ENCODE assay signal across 8 cellular contexts in the genomic region with DNA sequence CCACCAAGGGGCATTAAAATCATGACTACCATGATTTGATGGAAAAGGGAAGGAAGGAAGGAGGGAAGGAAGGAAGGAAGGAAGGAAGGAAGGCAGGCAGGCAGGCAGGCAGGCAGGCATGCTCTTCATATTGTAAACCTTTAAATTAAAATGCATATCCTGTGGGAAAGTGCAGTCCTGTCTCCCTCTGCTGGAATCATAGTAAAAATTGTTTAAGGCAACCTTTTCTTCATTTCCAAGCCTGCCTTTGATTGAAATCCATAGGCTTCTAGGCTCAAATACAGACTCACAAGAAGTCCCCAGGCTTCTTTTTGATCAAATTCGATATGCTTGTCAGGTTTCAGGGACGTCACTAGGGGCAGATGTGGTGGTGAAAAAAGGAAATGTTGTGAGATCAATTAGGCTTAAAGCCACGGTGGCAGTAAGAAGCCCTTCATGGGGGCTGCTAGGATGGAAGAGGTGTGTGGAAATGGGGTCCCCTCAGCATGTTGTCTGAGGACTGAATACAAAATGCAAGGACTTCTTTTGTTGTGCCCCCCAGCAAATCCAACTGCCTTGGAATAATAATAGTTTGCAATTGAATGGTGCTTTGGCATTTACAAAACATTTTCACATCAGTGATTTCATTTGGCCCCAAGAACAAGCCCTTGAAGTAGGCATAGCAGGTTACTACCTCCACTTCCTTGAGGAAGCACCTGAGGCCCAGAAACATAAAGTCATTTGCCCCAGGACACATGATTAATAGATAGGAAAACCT. TPM values are rescaled to one million over a fixed set of nuclear protein-coding genes. Genes with fewer than 3 reads are reported as not detected.
DNase-seq lines count a peak whose midpoint lies in the region; ATAC-seq, FAIRE-seq and TF ChIP-seq lines count a peak whose summit lies in the region.

No MANE protein-coding gene starts in this region.

- H3K27me3 ChIP-seq in iPS DF 6.9 (ENCODE audit: control insufficient read depth, insufficient read depth, low read length) = no peaks in the 10 kb centered on the region

- H3K27ac ChIP-seq in A549 (no peak overlapping the region), VCaP (peak overlapping the region; percentile 4; the same call in 1 of the 2 replicates), iPS DF 6.9 (ENCODE audit: low read length) (no peak overlapping the region)

- H3K9me3 ChIP-seq in A549 (no peaks in the 10 kb centered on the region), iPS DF 6.9 (ENCODE audit: control insufficient read depth, insufficient read depth, low read length) (no peaks in the 10 kb centered on the region)

- POLR2A ChIA-PET in A549 (lab: Yijun Ruan, JAX) = interaction anchor here (0.6 to 1.3 kb wide), 3 partner anchors 55 to 260 kb away, joined by 3 read pairs; no protein-coding TSS in a partner anchor

- no peak for TF ChIP-seq POLR2A in A549 (IDR thresholded peaks at IDR 0.05; ENCODE audit: low read length)

- peak; percentile 64 to 79; a peak in 5 of 6 replicates for ATAC-seq in A549
- ATAC-seq in HG03025 (IDR thresholded peaks at IDR 0.05; ENCODE audit: low FRiP score, unreplicated experiment) = no peak

- WGBS in A549 (ENCODE audit: missing lambda C conversion rate) = 28% methylated on average over 3 of the region's 3 CpGs
- no CpG with 5 or more reads among the region's 3 CpGs for WGBS in iPS DF 6.9 (ENCODE audit: insufficient coverage, insufficient read length)

- TF ChIP-seq CTCF in A549 (IDR thresholded peaks at IDR 0.05) = peak; percentile 56
- peak; percentile 38 for TF ChIP-seq CTCF in GM10266 (IDR thresholded peaks at IDR 0.05; ENCODE audit: control insufficient read depth, insufficient read depth, low read depth, missing control alignments)
- TF ChIP-seq CTCF in VCaP (conservative IDR thresholded peaks at IDR 0.05) = peak; percentile 77

- no peaks in the 10 kb centered on the region for H3K36me3 ChIP-seq in iPS DF 6.9 (ENCODE audit: control insufficient read depth, insufficient read depth, low read length)

- H3K4me2 ChIP-seq in A549 = no peak overlapping the region

- DNase-seq in A549 (ENCODE audit: low read depth in 1 of 2, low spot score in 1 of 2) = peak; percentile 25 to 59
- DNase-seq in GM10266 (ENCODE audit: extremely low spot score) = peak; percentile 40
- peak; percentile 20 for DNase-seq in NCI-H187 treated with DMSO at 0.1 percent for 48 hours (lab: John Stamatoyannopoulos, UW)
- DNase-seq in iPS DF 6.9 (ENCODE audit: low read depth, low spot score) = peak; percentile 11
- DNase-seq in stromal cell of bone marrow (ENCODE audit: low read depth) = peak; percentile 28
- DNase-seq in NK-92 treated with Interleukin-12 subunit alpha and Interleukin-12 subunit beta, amount 100 ng/mL, for 24 hours (lab: John Stamatoyannopoulos, UW) = no peak

- FAIRE-seq in A549 (lab: Jason Lieb, UNC) = no peak

- peak; percentile 74 to 79 for TF ChIP-seq RAD21 in A549 (conservative IDR thresholded peaks at IDR 0.05 in 1 of 2, IDR thresholded peaks at IDR 0.05 in 1 of 2)

- H3K4me1 ChIP-seq in A549 (no peaks in the 10 kb centered on the region), iPS DF 6.9 (ENCODE audit: control insufficient read depth, insufficient read depth, low read length) (peaks cover 1% of the 10 kb centered on the region; the same call in 1 of the 2 replicates)

- CTCF ChIA-PET in A549 (lab: Yijun Ruan, JAX) = interaction anchor here (0.6 to 3.0 kb wide), 13 partner anchors 85 to 297 kb away, joined by 3 to 34 read pairs (median 3); no protein-coding TSS in a partner anchor

- no peak for TF ChIP-seq EP300 in A549 (IDR thresholded peaks at IDR 0.05)

- no peak overlapping the region for H3K4me3 ChIP-seq in A549
- no peak overlapping the region for H3K4me3 ChIP-seq in iPS DF 6.9 (ENCODE audit: low read length)

TF ChIP-seq in A549, 52 proteins besides CTCF, POLR2A, EP300 and RAD21:
- peak; percentile 72 for TF ChIP-seq ZFP36 (IDR thresholded peaks at IDR 0.05; ENCODE audit: borderline replicate concordance, partially characterized antibody)
- TF ChIP-seq, protein P1, sequence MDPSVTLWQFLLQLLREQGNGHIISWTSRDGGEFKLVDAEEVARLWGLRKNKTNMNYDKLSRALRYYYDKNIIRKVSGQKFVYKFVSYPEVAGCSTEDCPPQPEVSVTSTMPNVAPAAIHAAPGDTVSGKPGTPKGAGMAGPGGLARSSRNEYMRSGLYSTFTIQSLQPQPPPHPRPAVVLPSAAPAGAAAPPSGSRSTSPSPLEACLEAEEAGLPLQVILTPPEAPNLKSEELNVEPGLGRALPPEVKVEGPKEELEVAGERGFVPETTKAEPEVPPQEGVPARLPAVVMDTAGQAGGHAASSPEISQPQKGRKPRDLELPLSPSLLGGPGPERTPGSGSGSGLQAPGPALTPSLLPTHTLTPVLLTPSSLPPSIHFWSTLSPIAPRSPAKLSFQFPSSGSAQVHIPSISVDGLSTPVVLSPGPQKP (IDR thresholded peaks at IDR 0.05; ENCODE audit: low read depth, low read length) = no peak
- TF ChIP-seq KDM5A (IDR thresholded peaks at IDR 0.05) = no peak
- peak; percentile 82 for TF ChIP-seq SMC3 (IDR thresholded peaks at IDR 0.05)
- no peak for TF ChIP-seq NR3C1 (IDR thresholded peaks at IDR 0.05)

RNA-seq across cellular contexts. Expression of a gene that starts 25.6 kb away (rescaled TPM):
- polyA plus RNA-seq in A549 (2011; rRNA removed) (not detected in 2 replicates), A549 (2017; fragmentation: RNase III; extraction: RNeasy Plus Mini Kit Qiagen cat#74134 plus additional on column Dnase treatment) (not detected in 3 replicates)
- polyA plus RNA-seq in A549 (2012; cell fraction: cytosol; rRNA removed) = not detected in 2 replicates
- polyA plus RNA-seq in A549 (2012; cell fraction: nucleus; rRNA removed) = not detected in 2 replicates
- polyA minus RNA-seq in A549 (2011; rRNA and poly(A)+ RNA removed) = not detected in 2 replicates
